17 cellular contexts compared by ENCODE assay signal in genomic region chr9:113521693-113522260, GRCh38. TPM values are rescaled to one million over a fixed set of nuclear protein-coding genes. Genes with fewer than 3 reads are reported as not detected.
DNase-seq lines count a peak whose midpoint lies in the region; TF ChIP-seq lines count a peak whose summit lies in the region.
"Had no signal": no experiment of that assay in that cellular context is flagged by ENCODE, and none has a peak within 500 bp of the region (broad histone marks: within the 10 kb centered on the region; RNA-seq: fewer than 3 reads in every experiment).

No MANE protein-coding gene starts in this region.

- H3K36me3 Mint-ChIP-seq in Caco-2 (ENCODE audit: insufficient read depth, unreplicated experiment) (peaks cover 93% of the 10 kb centered on the region), neural progenitor cell (peaks cover 6% of the 10 kb centered on the region)

- H2AK5ac ChIP-seq in mesendoderm (ENCODE audit: low read length), result no peak overlapping the region

- TF ChIP-seq CTCF in Caco-2 (IDR thresholded peaks at IDR 0.05; ENCODE audit: insufficient read depth in 1 of 2, low read depth in 1 of 2, low read length in 1 of 2, severe bottlenecking in 1 of 2, unreplicated experiment in 1 of 2) (no peak), colonic mucosa (IDR thresholded peaks at IDR 0.05) (no peak), neural progenitor cell (IDR thresholded peaks at IDR 0.05) (no peak)

- no peaks in the 10 kb centered on the region for H3K27me3 Mint-ChIP-seq in Caco-2 (ENCODE audit: insufficient read depth, unreplicated experiment)
- peaks cover 3% of the 10 kb centered on the region for H3K27me3 Mint-ChIP-seq in neural progenitor cell (ENCODE audit: insufficient read depth, low read depth)

- H3K36me3 ChIP-seq in Caco-2 (ENCODE audit: control insufficient read depth, insufficient read depth, low read length), result peaks cover 7% of the 10 kb centered on the region
- H3K36me3 ChIP-seq in colonic mucosa, result no peaks in the 10 kb centered on the region
- no peaks in the 10 kb centered on the region for H3K36me3 ChIP-seq in neural progenitor cell
- no peaks in the 10 kb centered on the region for H3K36me3 ChIP-seq in mesendoderm (ENCODE audit: control insufficient read depth, insufficient read depth, low read length)
- H3K36me3 ChIP-seq: BLaER1, SJSA1 had no signal

- H3K18ac ChIP-seq in mesendoderm (ENCODE audit: low read length), result no peak overlapping the region

- no peaks in the 10 kb centered on the region for H4K20me1 ChIP-seq in neural progenitor cell (ENCODE audit: low read depth)
- H4K20me1 ChIP-seq: BLaER1 had no signal

- H3K9ac ChIP-seq in colonic mucosa (ENCODE audit: low read depth in 2 of 2, low read length in 2 of 2), result peak overlapping the region in 1 of 2 donors; percentile 73
- no peak overlapping the region for H3K9ac ChIP-seq in neural progenitor cell
- no peak overlapping the region for H3K9ac ChIP-seq in mesendoderm (ENCODE audit: low read length)
- H3K9ac ChIP-seq: BLaER1 had no signal

- no peak overlapping the region for H3K4me3 ChIP-seq in Caco-2 (ENCODE audit: low read depth, low read length)
- no peak overlapping the region for H3K4me3 ChIP-seq in colonic mucosa
- H3K4me3 ChIP-seq in neural progenitor cell, result no peak overlapping the region
- no peak overlapping the region for H3K4me3 ChIP-seq in mesendoderm (ENCODE audit: low read length)
- H3K4me3 ChIP-seq: BLaER1, SJSA1 had no signal

- H3K79me1 ChIP-seq in mesendoderm (ENCODE audit: low read length), result no peaks in the 10 kb centered on the region

- H3K23ac ChIP-seq in mesendoderm (ENCODE audit: low read length), result no peak overlapping the region

- intact Hi-C loops in Caco-2 (cut with micrococcal nuclease; ENCODE audit: unreplicated experiment), result loop anchor here (10.0 kb wide), 1 partner anchor 133 kb away; no protein-coding TSS in a partner anchor
- intact Hi-C loops in colonic mucosa (cut with DNase I), result no loop called here

- no TSS peak for BruUV-seq in Caco-2 (replicated peaks; lab: Mats Ljungman, UMichigan)

- no peak overlapping the region for H2BK120ac ChIP-seq in mesendoderm (ENCODE audit: low read depth, low read length)

- no peak overlapping the region for H4K5ac ChIP-seq in mesendoderm (ENCODE audit: low read length)

- H3K27ac ChIP-seq in colonic mucosa (peak overlapping the region; percentile 75), neural progenitor cell (no peak overlapping the region), mesendoderm (ENCODE audit: low read depth, low read length) (no peak overlapping the region)
- H3K27ac ChIP-seq: BLaER1, SJSA1 had no signal

- CTCF ChIA-PET in Caco-2 (lab: Charles Lee), result no interaction called here

- H2BK15ac ChIP-seq in mesendoderm (replicated peaks; ENCODE audit: low read depth), result no peak overlapping the region

- no peak overlapping the region for H4K8ac ChIP-seq in mesendoderm (ENCODE audit: low read depth, low read length)

- H3K4ac ChIP-seq in mesendoderm (ENCODE audit: low read depth, low read length), result no peak overlapping the region

- H3K27me3 ChIP-seq in Caco-2 (replicated peaks; ENCODE audit: control insufficient read depth, insufficient read depth, low read length), result no peaks in the 10 kb centered on the region
- H3K27me3 ChIP-seq in colonic mucosa, result no peaks in the 10 kb centered on the region
- H3K27me3 ChIP-seq in neural progenitor cell, result no peaks in the 10 kb centered on the region
- no peaks in the 10 kb centered on the region for H3K27me3 ChIP-seq in mesendoderm (ENCODE audit: insufficient read depth, low read length, poor library complexity)
- H3K27me3 ChIP-seq: BLaER1, SJSA1 had no signal

- H3K4me1 Mint-ChIP-seq in Caco-2 (ENCODE audit: low read depth, unreplicated experiment), result peaks cover 25% of the 10 kb centered on the region
- peaks cover 58% of the 10 kb centered on the region for H3K4me1 Mint-ChIP-seq in neural progenitor cell

- DNase-seq in Caco-2 (no peak), NCI-H82 (lab: John Stamatoyannopoulos, UW) (peak; percentile 42), colonic mucosa (no peak), neural progenitor cell (ENCODE audit: low spot score) (no peak), mesendoderm (no peak), H4 (ENCODE audit: low spot score) (no peak), RKO (ENCODE audit: low spot score) (no peak), iPS-NIHi11 (ENCODE audit: low spot score) (no peak)
- DNase-seq: anterior cingulate cortex; dermis blood vessel endothelial cell; GOT3; KBM-7; NCI-H187 treated with DMSO at 0.1 percent for 48 hours; NCI-H69; stimulated activated CD4-positive, alpha-beta T cell treated with anti-CD3 and anti-CD28 coated beads, Interleukin-1b, Interleukin-23, amount 100 ng/mL, for 48 hours had no signal

- H3K27ac Mint-ChIP-seq in Caco-2 (ENCODE audit: unreplicated experiment) (peak overlapping the region; percentile 59), neural progenitor cell (peak overlapping the region; percentile 42)

- H3K9me3 Mint-ChIP-seq in Caco-2 (ENCODE audit: unreplicated experiment), result no peaks in the 10 kb centered on the region
- no peaks in the 10 kb centered on the region for H3K9me3 Mint-ChIP-seq in neural progenitor cell

- no peak overlapping the region for H2BK5ac ChIP-seq in mesendoderm (ENCODE audit: low read length)

- H3K4me1 ChIP-seq in Caco-2, result peaks cover 28% of the 10 kb centered on the region
- peaks cover 44% of the 10 kb centered on the region for H3K4me1 ChIP-seq in colonic mucosa
- H3K4me1 ChIP-seq in neural progenitor cell, result peaks cover 21% of the 10 kb centered on the region
- no peaks in the 10 kb centered on the region for H3K4me1 ChIP-seq in mesendoderm (ENCODE audit: control insufficient read depth, low read depth, low read length)

- H3K4me2 ChIP-seq in neural progenitor cell (no peak overlapping the region), mesendoderm (ENCODE audit: low read length) (no peak overlapping the region)

- peaks cover 5% of the 10 kb centered on the region for H3F3A ChIP-seq in neural progenitor cell (ENCODE audit: low read depth)

- POLR2A ChIA-PET in Caco-2 (lab: Charles Lee), result no interaction called here

- no peaks in the 10 kb centered on the region for H3K79me2 ChIP-seq in neural progenitor cell (ENCODE audit: low read depth)
- H3K79me2 ChIP-seq in mesendoderm (ENCODE audit: control insufficient read depth, insufficient read depth, low read length), result no peaks in the 10 kb centered on the region

- no peak overlapping the region for H2AFZ ChIP-seq in neural progenitor cell (replicated peaks)

- H3K9me3 ChIP-seq in Caco-2, result no peaks in the 10 kb centered on the region
- no peaks in the 10 kb centered on the region for H3K9me3 ChIP-seq in colonic mucosa
- no peaks in the 10 kb centered on the region for H3K9me3 ChIP-seq in neural progenitor cell (ENCODE audit: low read depth)
- H3K9me3 ChIP-seq: BLaER1, SJSA1 had no signal

- H3K56ac ChIP-seq in mesendoderm (ENCODE audit: low read length), result no peak overlapping the region

- no CpG with 5 or more reads among the region's 2 CpGs for WGBS in mesendoderm (ENCODE audit: extremely low coverage, insufficient coverage, low lambda C conversion rate)

- H3K4me3 Mint-ChIP-seq in Caco-2 (ENCODE audit: unreplicated experiment) (no peak overlapping the region), neural progenitor cell (no peak overlapping the region)

RNA-seq across cellular contexts. Expression of gene RGS3, which starts 58.2 kb away (rescaled TPM):
- 70.8 and 71.1 TPM in 2 replicates for total RNA-seq in Caco-2 (2022)
- total RNA-seq in colonic mucosa, result 10 to 100 TPM; 67.4 to 71.1 TPM
- total RNA-seq in neural progenitor cell (ENCODE audit: low replicate concordance), result 30.3 and 39.9 TPM in 2 replicates
- 13.4 TPM for polyA plus RNA-seq in mesendoderm (2013, experiment 1 of 2)
- polyA plus RNA-seq in mesendoderm (2013, experiment 2 of 2), result 13.5 TPM
- 36.4 and 37.1 TPM in 2 replicates for total RNA-seq in H4 (2014; rRNA removed; shearing (Covaris generic))
